In the genomic region with DNA sequence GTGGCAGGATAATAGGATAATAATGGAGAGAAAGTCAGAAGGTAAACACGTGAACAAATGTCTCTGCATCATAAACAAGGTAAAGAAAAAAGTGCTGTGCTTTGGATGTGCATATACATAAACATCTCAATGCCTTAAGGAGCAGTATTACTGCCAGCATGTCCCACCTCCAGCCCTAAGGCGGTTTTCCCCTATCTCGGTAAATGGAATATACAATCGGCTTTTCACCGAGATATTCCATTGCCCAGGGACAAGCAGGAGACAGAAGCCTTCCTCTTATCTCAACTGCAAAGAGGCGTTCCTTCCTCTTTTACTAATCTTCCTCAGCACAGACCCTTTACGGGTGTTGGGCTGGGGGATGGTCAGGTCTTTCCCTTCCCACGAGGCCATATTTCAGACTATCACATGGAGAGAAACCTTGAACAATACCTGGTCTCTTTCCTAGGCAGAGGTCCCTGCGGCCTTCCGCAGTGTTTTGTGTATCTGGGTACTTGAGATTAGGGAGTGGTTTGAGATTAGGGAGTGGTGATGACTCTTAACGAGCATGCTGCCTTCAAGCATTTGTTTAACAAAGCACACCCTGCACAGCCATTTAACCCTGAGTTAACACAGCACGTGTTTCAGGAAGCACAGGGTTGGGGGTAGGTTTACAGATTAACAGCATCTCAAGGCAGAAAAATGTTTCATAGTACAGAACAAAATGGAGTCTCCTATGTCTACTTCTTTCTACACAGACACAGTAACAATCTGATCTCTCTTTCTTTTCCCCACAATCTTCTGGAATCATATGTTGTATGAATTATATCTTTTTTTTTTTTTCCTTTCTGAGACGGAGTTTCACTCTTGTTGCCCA, we compare ENCODE assay signal across 1 cellular context.
TF ChIP-seq lines count a peak whose summit lies in the region.
"Not testable (repeated sequence)": the region's sequence is repeated elsewhere in the genome, so short reads cannot be mapped to it uniquely, and the experiment has no call there.

No MANE protein-coding gene starts in this region.

TF ChIP-seq in HepG2, 621 proteins besides CTCF, POLR2A, EP300 and RAD21 (continued from another document and continues in another):
- TF ChIP-seq THRA (CRISPR knock-in tag; IDR thresholded peaks at IDR 0.05; ENCODE audit: borderline replicate concordance): peak; percentile 35; the same call in 1 of the 2 replicates
- TF ChIP-seq FOXJ3 (CRISPR knock-in tag; IDR thresholded peaks at IDR 0.05; ENCODE audit: borderline replicate concordance): peak; percentile 13; the same call in 1 of the 2 replicates
- TF ChIP-seq ZNF550 (CRISPR knock-in tag; IDR thresholded peaks at IDR 0.05; ENCODE audit: borderline replicate concordance): 0 out of 2 replicates have a peak, but pooled peaks have one; percentile 28
- TF ChIP-seq DMAP1 (CRISPR knock-in tag; IDR thresholded peaks at IDR 0.05): peak; percentile 74; the same call in 1 of the 2 replicates
- 0 out of 2 replicates have a peak, but pooled peaks have one; percentile 44 for TF ChIP-seq PHF20 (CRISPR knock-in tag; IDR thresholded peaks at IDR 0.05)
- TF ChIP-seq, protein P1, sequence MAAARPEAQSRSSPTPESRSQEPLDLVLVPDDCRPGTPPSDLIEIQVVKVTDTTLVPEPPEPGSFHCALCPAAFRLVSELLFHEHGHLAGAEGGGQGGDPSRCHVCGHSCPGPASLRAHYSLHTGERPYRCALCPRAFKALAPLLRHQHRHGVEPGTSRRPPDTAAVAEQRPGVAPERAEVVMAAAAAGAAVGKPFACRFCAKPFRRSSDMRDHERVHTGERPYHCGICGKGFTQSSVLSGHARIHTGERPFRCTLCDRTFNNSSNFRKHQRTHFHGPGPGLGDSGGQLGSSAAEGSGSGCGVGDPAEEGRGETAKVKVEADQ (CRISPR knock-in tag; IDR thresholded peaks at IDR 0.05; ENCODE audit: borderline replicate concordance): peak; percentile 31; the same call in 1 of the 2 replicates
- 0 out of 2 replicates have a peak, but pooled peaks have one; percentile 41 for TF ChIP-seq ZNF30 (CRISPR knock-in tag; IDR thresholded peaks at IDR 0.05)
- TF ChIP-seq IRF2 (CRISPR knock-in tag; IDR thresholded peaks at IDR 0.05): peak; percentile 13; the same call in 1 of the 2 replicates
- TF ChIP-seq ERF (CRISPR knock-in tag; IDR thresholded peaks at IDR 0.05): peak; percentile 57; the same call in 1 of the 2 replicates
- TF ChIP-seq SALL1 (CRISPR knock-in tag; IDR thresholded peaks at IDR 0.05): peak; percentile 48
- peak; percentile 56; the same call in 1 of the 2 replicates for TF ChIP-seq ZNF766 (CRISPR knock-in tag; IDR thresholded peaks at IDR 0.05; ENCODE audit: borderline replicate concordance)
- TF ChIP-seq SOX13, NR2F6 (IDR thresholded peaks at IDR 0.05): not testable (repeated sequence)
- TF ChIP-seq SOX13 (CRISPR knock-in tag; conservative IDR thresholded peaks at IDR 0.05 in 1 of 2, IDR thresholded peaks at IDR 0.05 in 1 of 2): peak in 1 of 2 experiments; percentile 58; a peak in 1 of 4 replicates
- peak; percentile 6; the same call in 1 of the 2 replicates for TF ChIP-seq FOSL2 (CRISPR knock-in tag; IDR thresholded peaks at IDR 0.05)
- peak; percentile 32; the same call in 1 of the 2 replicates for TF ChIP-seq NR2F6 (CRISPR knock-in tag; IDR thresholded peaks at IDR 0.05)
- peak; percentile 55; the same call in 1 of the 2 replicates for TF ChIP-seq ZNF607 (CRISPR knock-in tag; IDR thresholded peaks at IDR 0.05; ENCODE audit: borderline replicate concordance)
- 0 out of 2 replicates have a peak, but pooled peaks have one; percentile 4 for TF ChIP-seq BCL6 (CRISPR knock-in tag; IDR thresholded peaks at IDR 0.05)
- peak; percentile 50; the same call in 1 of the 2 replicates for TF ChIP-seq YEATS4 (CRISPR knock-in tag; IDR thresholded peaks at IDR 0.05; ENCODE audit: borderline replicate concordance)
- TF ChIP-seq ZNF574 (CRISPR knock-in tag; IDR thresholded peaks at IDR 0.05): peak; percentile 27; the same call in 1 of the 2 replicates
- 0 out of 2 replicates have a peak, but pooled peaks have one; percentile 8 for TF ChIP-seq SPEN (CRISPR knock-in tag; IDR thresholded peaks at IDR 0.05; ENCODE audit: low read depth)
- TF ChIP-seq ZNF567 (CRISPR knock-in tag; IDR thresholded peaks at IDR 0.05; ENCODE audit: borderline replicate concordance): peak; percentile 79; the same call in 1 of the 2 replicates
- TF ChIP-seq TFE3 (CRISPR knock-in tag; IDR thresholded peaks at IDR 0.05): peak; percentile 48; the same call in 1 of the 2 replicates
- TF ChIP-seq PITX1 (CRISPR knock-in tag; IDR thresholded peaks at IDR 0.05): peak; percentile 56; the same call in 1 of the 2 replicates
- TF ChIP-seq KLF16 (CRISPR knock-in tag; IDR thresholded peaks at IDR 0.05): peak in 1 of 2 experiments; percentile 36; a peak in 1 of 4 replicates
- 0 out of 2 replicates have a peak, but pooled peaks have one; percentile 9 for TF ChIP-seq ZNF12 (CRISPR knock-in tag; IDR thresholded peaks at IDR 0.05)
- 0 out of 2 replicates have a peak, but pooled peaks have one; percentile 23 for TF ChIP-seq E2F1 (CRISPR knock-in tag; IDR thresholded peaks at IDR 0.05)
- peak; percentile 88 for TF ChIP-seq ZNF652 (CRISPR knock-in tag; IDR thresholded peaks at IDR 0.05; ENCODE audit: borderline replicate concordance, low read depth)
- TF ChIP-seq, protein P2, sequence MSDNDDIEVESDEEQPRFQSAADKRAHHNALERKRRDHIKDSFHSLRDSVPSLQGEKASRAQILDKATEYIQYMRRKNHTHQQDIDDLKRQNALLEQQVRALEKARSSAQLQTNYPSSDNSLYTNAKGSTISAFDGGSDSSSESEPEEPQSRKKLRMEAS (IDR thresholded peaks at IDR 0.05): peak; percentile 82
- peak; percentile 44 for TF ChIP-seq GATAD2A (CRISPR knock-in tag; IDR thresholded peaks at IDR 0.05)
- peak; percentile 65; the same call in 1 of the 2 replicates for TF ChIP-seq TFDP1 (CRISPR knock-in tag; IDR thresholded peaks at IDR 0.05; ENCODE audit: borderline replicate concordance)
- TF ChIP-seq TBX2 (CRISPR knock-in tag; IDR thresholded peaks at IDR 0.05; ENCODE audit: borderline replicate concordance): peak; percentile 53; the same call in 1 of the 2 replicates
- TF ChIP-seq SP4 (CRISPR knock-in tag; IDR thresholded peaks at IDR 0.05): 0 out of 2 replicates have a peak, but pooled peaks have one; percentile 31
- TF ChIP-seq RCOR2 (CRISPR knock-in tag; IDR thresholded peaks at IDR 0.05): peak; percentile 39; the same call in 1 of the 2 replicates
- TF ChIP-seq, protein P3, sequence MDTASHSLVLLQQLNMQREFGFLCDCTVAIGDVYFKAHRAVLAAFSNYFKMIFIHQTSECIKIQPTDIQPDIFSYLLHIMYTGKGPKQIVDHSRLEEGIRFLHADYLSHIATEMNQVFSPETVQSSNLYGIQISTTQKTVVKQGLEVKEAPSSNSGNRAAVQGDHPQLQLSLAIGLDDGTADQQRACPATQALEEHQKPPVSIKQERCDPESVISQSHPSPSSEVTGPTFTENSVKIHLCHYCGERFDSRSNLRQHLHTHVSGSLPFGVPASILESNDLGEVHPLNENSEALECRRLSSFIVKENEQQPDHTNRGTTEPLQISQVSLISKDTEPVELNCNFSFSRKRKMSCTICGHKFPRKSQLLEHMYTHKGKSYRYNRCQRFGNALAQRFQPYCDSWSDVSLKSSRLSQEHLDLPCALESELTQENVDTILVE (CRISPR knock-in tag; IDR thresholded peaks at IDR 0.05): peak; percentile 66; the same call in 1 of the 2 replicates
- TF ChIP-seq HOXA3 (CRISPR knock-in tag; IDR thresholded peaks at IDR 0.05): peak; percentile 63; the same call in 1 of the 2 replicates
- 0 out of 2 replicates have a peak, but pooled peaks have one; percentile 32 for TF ChIP-seq HDAC1 (CRISPR knock-in tag; IDR thresholded peaks at IDR 0.05)
- TF ChIP-seq, protein P4, sequence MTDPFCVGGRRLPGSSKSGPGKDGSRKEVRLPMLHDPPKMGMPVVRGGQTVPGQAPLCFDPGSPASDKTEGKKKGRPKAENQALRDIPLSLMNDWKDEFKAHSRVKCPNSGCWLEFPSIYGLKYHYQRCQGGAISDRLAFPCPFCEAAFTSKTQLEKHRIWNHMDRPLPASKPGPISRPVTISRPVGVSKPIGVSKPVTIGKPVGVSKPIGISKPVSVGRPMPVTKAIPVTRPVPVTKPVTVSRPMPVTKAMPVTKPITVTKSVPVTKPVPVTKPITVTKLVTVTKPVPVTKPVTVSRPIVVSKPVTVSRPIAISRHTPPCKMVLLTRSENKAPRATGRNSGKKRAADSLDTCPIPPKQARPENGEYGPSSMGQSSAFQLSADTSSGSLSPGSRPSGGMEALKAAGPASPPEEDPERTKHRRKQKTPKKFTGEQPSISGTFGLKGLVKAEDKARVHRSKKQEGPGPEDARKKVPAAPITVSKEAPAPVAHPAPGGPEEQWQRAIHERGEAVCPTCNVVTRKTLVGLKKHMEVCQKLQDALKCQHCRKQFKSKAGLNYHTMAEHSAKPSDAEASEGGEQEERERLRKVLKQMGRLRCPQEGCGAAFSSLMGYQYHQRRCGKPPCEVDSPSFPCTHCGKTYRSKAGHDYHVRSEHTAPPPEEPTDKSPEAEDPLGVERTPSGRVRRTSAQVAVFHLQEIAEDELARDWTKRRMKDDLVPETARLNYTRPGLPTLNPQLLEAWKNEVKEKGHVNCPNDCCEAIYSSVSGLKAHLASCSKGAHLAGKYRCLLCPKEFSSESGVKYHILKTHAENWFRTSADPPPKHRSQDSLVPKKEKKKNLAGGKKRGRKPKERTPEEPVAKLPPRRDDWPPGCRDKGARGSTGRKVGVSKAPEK (CRISPR knock-in tag; IDR thresholded peaks at IDR 0.05; ENCODE audit: borderline replicate concordance): 0 out of 2 replicates have a peak, but pooled peaks have one; percentile 20
- TF ChIP-seq WIZ (CRISPR knock-in tag; IDR thresholded peaks at IDR 0.05): 0 out of 2 replicates have a peak, but pooled peaks have one; percentile 29
- 0 out of 2 replicates have a peak, but pooled peaks have one; percentile 55 for TF ChIP-seq GZF1 (CRISPR knock-in tag; IDR thresholded peaks at IDR 0.05)
